ENCODE assay signal across 1 cellular context in genomic region chr6:25992413-25993037, GRCh38.
A peak's percentile ranks its signal among the peaks of the same experiment; 100 is the strongest.
TF ChIP-seq lines count a peak whose summit lies in the region.

No MANE protein-coding gene starts in this region.

TF ChIP-seq in HepG2, 621 proteins besides CTCF, POLR2A, EP300 and RAD21 (continued from another document and continues in another):
- TF ChIP-seq ZNF333 (CRISPR knock-in tag; IDR thresholded peaks at IDR 0.05; ENCODE audit: borderline replicate concordance), result no peak
- TF ChIP-seq SMARCC2 (IDR thresholded peaks at IDR 0.05), result no peak
- TF ChIP-seq MXI1 (IDR thresholded peaks at IDR 0.05; ENCODE audit: borderline replicate concordance, low read depth, low read length), result peak; percentile 84; the same call in 1 of the 3 replicates
- 0 out of 2 replicates have a peak, but pooled peaks have one; percentile 17 for TF ChIP-seq MTF1 (CRISPR knock-in tag; IDR thresholded peaks at IDR 0.05)
- 0 out of 2 replicates have a peak, but pooled peaks have one; percentile 76 for TF ChIP-seq ZNF260 (CRISPR knock-in tag; IDR thresholded peaks at IDR 0.05; ENCODE audit: borderline replicate concordance, low read depth)
- peak; percentile 44; the same call in 1 of the 2 replicates for TF ChIP-seq ONECUT2 (CRISPR knock-in tag; IDR thresholded peaks at IDR 0.05)
- no peak; the same call in 1 of the 2 replicates for TF ChIP-seq ZNF766 (CRISPR knock-in tag; IDR thresholded peaks at IDR 0.05; ENCODE audit: borderline replicate concordance)
- no peak for TF ChIP-seq THYN1 (CRISPR knock-in tag; IDR thresholded peaks at IDR 0.05; ENCODE audit: borderline replicate concordance, low read depth)
- TF ChIP-seq, protein P1, sequence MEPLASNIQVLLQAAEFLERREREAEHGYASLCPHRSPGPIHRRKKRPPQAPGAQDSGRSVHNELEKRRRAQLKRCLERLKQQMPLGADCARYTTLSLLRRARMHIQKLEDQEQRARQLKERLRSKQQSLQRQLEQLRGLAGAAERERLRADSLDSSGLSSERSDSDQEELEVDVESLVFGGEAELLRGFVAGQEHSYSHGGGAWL (CRISPR knock-in tag; IDR thresholded peaks at IDR 0.05), result peak; percentile 66; the same call in 1 of the 2 replicates
- TF ChIP-seq ZNF790 (CRISPR knock-in tag; IDR thresholded peaks at IDR 0.05; ENCODE audit: borderline replicate concordance), result peak; percentile 89; the same call in 1 of the 2 replicates
- peak; percentile 77 for TF ChIP-seq ERF (CRISPR knock-in tag; IDR thresholded peaks at IDR 0.05)
- TF ChIP-seq SOX13 (IDR thresholded peaks at IDR 0.05), result no peak; the same call in 1 of the 2 replicates
- peak in 1 of 2 experiments; percentile 73; a peak in 2 of 4 replicates for TF ChIP-seq SOX13 (CRISPR knock-in tag; conservative IDR thresholded peaks at IDR 0.05 in 1 of 2, IDR thresholded peaks at IDR 0.05 in 1 of 2)
- peak; percentile 97 for TF ChIP-seq HNRNPK (IDR thresholded peaks at IDR 0.05; ENCODE audit: low read depth, low read length, poor library complexity, severe bottlenecking)
- peak; percentile 84 for TF ChIP-seq TAF1 (CRISPR knock-in tag; IDR thresholded peaks at IDR 0.05)
- TF ChIP-seq ZNF335 (CRISPR knock-in tag; IDR thresholded peaks at IDR 0.05), result peak; percentile 83; the same call in 1 of the 2 replicates
- TF ChIP-seq ARID4A (CRISPR knock-in tag; IDR thresholded peaks at IDR 0.05; ENCODE audit: borderline replicate concordance), result peak; percentile 87
- no peak; the same call in 1 of the 2 replicates for TF ChIP-seq ZNF703 (CRISPR knock-in tag; IDR thresholded peaks at IDR 0.05; ENCODE audit: borderline replicate concordance)
- TF ChIP-seq ZBTB14 (CRISPR knock-in tag; IDR thresholded peaks at IDR 0.05), result peak; percentile 61; the same call in 1 of the 2 replicates
- TF ChIP-seq NFKB2 (CRISPR knock-in tag; IDR thresholded peaks at IDR 0.05; ENCODE audit: borderline replicate concordance), result peak; percentile 85
- TF ChIP-seq, protein P2, sequence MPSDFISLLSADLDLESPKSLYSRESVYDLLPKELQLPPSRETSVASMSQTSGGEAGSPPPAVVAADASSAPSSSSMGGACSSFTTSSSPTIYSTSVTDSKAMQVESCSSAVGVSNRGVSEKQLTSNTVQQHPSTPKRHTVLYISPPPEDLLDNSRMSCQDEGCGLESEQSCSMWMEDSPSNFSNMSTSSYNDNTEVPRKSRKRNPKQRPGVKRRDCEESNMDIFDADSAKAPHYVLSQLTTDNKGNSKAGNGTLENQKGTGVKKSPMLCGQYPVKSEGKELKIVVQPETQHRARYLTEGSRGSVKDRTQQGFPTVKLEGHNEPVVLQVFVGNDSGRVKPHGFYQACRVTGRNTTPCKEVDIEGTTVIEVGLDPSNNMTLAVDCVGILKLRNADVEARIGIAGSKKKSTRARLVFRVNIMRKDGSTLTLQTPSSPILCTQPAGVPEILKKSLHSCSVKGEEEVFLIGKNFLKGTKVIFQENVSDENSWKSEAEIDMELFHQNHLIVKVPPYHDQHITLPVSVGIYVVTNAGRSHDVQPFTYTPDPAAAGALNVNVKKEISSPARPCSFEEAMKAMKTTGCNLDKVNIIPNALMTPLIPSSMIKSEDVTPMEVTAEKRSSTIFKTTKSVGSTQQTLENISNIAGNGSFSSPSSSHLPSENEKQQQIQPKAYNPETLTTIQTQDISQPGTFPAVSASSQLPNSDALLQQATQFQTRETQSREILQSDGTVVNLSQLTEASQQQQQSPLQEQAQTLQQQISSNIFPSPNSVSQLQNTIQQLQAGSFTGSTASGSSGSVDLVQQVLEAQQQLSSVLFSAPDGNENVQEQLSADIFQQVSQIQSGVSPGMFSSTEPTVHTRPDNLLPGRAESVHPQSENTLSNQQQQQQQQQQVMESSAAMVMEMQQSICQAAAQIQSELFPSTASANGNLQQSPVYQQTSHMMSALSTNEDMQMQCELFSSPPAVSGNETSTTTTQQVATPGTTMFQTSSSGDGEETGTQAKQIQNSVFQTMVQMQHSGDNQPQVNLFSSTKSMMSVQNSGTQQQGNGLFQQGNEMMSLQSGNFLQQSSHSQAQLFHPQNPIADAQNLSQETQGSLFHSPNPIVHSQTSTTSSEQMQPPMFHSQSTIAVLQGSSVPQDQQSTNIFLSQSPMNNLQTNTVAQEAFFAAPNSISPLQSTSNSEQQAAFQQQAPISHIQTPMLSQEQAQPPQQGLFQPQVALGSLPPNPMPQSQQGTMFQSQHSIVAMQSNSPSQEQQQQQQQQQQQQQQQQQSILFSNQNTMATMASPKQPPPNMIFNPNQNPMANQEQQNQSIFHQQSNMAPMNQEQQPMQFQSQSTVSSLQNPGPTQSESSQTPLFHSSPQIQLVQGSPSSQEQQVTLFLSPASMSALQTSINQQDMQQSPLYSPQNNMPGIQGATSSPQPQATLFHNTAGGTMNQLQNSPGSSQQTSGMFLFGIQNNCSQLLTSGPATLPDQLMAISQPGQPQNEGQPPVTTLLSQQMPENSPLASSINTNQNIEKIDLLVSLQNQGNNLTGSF (CRISPR knock-in tag; IDR thresholded peaks at IDR 0.05), result no peak; the same call in 1 of the 2 replicates
- TF ChIP-seq ZNF619 (CRISPR knock-in tag; IDR thresholded peaks at IDR 0.05), result peak; percentile 76; the same call in 1 of the 2 replicates
- no peak; the same call in none of the 2 replicates for TF ChIP-seq THRA (CRISPR knock-in tag; IDR thresholded peaks at IDR 0.05; ENCODE audit: borderline replicate concordance)
- peak; percentile 84; the same call in 1 of the 2 replicates for TF ChIP-seq IRF9 (CRISPR knock-in tag; IDR thresholded peaks at IDR 0.05; ENCODE audit: borderline replicate concordance)
- no peak for TF ChIP-seq ZNF484 (CRISPR knock-in tag; IDR thresholded peaks at IDR 0.05; ENCODE audit: borderline replicate concordance, low read depth)
- no peak for TF ChIP-seq SMARCE1 (IDR thresholded peaks at IDR 0.05; ENCODE audit: borderline replicate concordance)
- peak; percentile 39; the same call in 1 of the 2 replicates for TF ChIP-seq ADNP (CRISPR knock-in tag; IDR thresholded peaks at IDR 0.05)
- TF ChIP-seq YEATS2 (CRISPR knock-in tag; IDR thresholded peaks at IDR 0.05; ENCODE audit: borderline replicate concordance), result peak; percentile 71; the same call in 1 of the 2 replicates
- peak; percentile 82 for TF ChIP-seq ELF4 (CRISPR knock-in tag; IDR thresholded peaks at IDR 0.05; ENCODE audit: borderline replicate concordance)
- peak; percentile 86; the same call in 1 of the 2 replicates for TF ChIP-seq SIN3A (IDR thresholded peaks at IDR 0.05; ENCODE audit: borderline replicate concordance, low read depth, low read length)
- TF ChIP-seq CCAR2 (optimal IDR thresholded peaks at IDR 0.05; ENCODE audit: low read depth, low read length), result peak; percentile 60
- TF ChIP-seq HOXA5 (CRISPR knock-in tag; IDR thresholded peaks at IDR 0.05), result peak; percentile 89
- no peak for TF ChIP-seq DPF2 (CRISPR knock-in tag; IDR thresholded peaks at IDR 0.05; ENCODE audit: borderline replicate concordance, low read depth)
- peak; percentile 88 for TF ChIP-seq ZNF800 (CRISPR knock-in tag; IDR thresholded peaks at IDR 0.05)
- TF ChIP-seq DMTF1 (CRISPR knock-in tag; IDR thresholded peaks at IDR 0.05), result 0 out of 2 replicates have a peak, but pooled peaks have one; percentile 21
- TF ChIP-seq ZNF788 (CRISPR knock-in tag; IDR thresholded peaks at IDR 0.05; ENCODE audit: borderline replicate concordance), result peak; percentile 91; the same call in 1 of the 2 replicates
- no peak for TF ChIP-seq FOXM1 (CRISPR knock-in tag; IDR thresholded peaks at IDR 0.05)
- no peak for TF ChIP-seq HNF4G (IDR thresholded peaks at IDR 0.05; ENCODE audit: borderline replicate concordance, low read depth, low read length)
- peak; percentile 21; the same call in 1 of the 2 replicates for TF ChIP-seq HNF4G (CRISPR knock-in tag; IDR thresholded peaks at IDR 0.05; ENCODE audit: borderline replicate concordance, low read depth)
- peak; percentile 48; the same call in 1 of the 2 replicates for TF ChIP-seq RXRB (CRISPR knock-in tag; IDR thresholded peaks at IDR 0.05; ENCODE audit: borderline replicate concordance)
- TF ChIP-seq SNAPC5 (CRISPR knock-in tag; IDR thresholded peaks at IDR 0.05; ENCODE audit: borderline replicate concordance), result peak; percentile 54; the same call in 1 of the 2 replicates
- TF ChIP-seq, protein P3, sequence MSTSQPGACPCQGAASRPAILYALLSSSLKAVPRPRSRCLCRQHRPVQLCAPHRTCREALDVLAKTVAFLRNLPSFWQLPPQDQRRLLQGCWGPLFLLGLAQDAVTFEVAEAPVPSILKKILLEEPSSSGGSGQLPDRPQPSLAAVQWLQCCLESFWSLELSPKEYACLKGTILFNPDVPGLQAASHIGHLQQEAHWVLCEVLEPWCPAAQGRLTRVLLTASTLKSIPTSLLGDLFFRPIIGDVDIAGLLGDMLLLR (CRISPR knock-in tag; IDR thresholded peaks at IDR 0.05), result no peak
